ENCODE assay signal across 9 cellular contexts in the genomic region with DNA sequence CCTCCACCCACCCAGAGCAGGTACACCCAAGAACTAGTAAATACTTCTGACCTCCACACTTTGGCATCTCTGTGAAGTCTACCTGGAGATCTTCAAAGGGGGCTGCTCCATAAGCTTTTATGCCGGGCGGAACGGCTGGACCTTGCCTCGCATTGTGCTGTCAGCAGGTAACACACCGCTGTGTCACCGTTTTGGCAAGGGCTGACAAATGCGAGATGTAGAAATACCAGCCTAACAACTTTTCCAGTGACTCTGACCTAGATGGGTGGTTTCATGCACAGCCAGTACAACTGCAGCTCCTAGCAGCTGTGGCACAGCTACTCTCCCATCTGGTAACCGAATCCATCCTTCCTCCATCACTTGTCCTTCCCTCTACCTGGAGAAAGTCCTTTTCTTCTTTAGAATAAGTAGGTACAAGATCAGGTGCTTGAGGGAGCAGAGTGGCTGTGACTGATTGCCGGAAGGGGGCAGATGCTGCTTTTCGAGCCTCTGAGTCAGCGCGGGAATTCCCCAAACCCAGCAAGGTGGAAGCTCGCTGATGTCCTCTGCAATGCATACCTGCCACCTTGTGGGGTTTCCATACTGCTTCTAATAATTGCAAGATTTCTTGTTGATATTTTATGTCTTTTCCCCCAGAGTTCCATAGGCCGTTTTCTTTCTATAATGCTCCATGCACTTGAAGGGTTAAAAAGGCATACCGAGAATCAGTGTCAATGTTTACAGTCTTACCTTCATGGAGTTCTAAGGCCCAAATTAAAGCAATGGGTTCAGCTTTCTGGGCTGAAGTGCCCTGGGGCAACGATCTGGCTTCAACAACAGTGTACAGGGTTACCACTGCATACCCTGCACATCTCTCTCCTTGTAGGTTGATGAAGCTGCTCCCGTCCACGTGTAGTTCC. TPM values are rescaled to one million over a fixed set of nuclear protein-coding genes. Genes with fewer than 3 reads are reported as not detected.
A peak's percentile ranks its signal among the peaks of the same experiment; 100 is the strongest.
DNase-seq lines count a peak whose midpoint lies in the region; ATAC-seq and TF ChIP-seq lines count a peak whose summit lies in the region.
"Not testable (repeated sequence)": the region's sequence is repeated elsewhere in the genome, so short reads cannot be mapped to it uniquely, and the experiment has no call there.
"Had no signal": no experiment of that assay in that cellular context is flagged by ENCODE, and none has a peak within 500 bp of the region (broad histone marks: within the 10 kb centered on the region; RNA-seq: fewer than 3 reads in every experiment).

No MANE protein-coding gene starts in this region.

- H3K36me3 ChIP-seq in kidney epithelial cell (ENCODE audit: control insufficient read depth, insufficient read depth, low read length): not testable (repeated sequence)

- not testable (repeated sequence) for H3K27me3 ChIP-seq in kidney epithelial cell (ENCODE audit: control insufficient read depth, insufficient read depth, low read length)

- not testable (repeated sequence) for H3K4me3 Mint-ChIP-seq in activated CD4-positive, alpha-beta memory T cell treated with anti-CD3 and anti-CD28 coated beads, Interleukin-2, amount 10 ng/mL, durations not matched to agents 7 days and 5 days; activated naive CD4-positive, alpha-beta T cell treated with anti-CD3 and anti-CD28 coated beads, Interleukin-2, amount 10 ng/mL, durations not matched to agents 7 days and 5 days
- H3K4me3 Mint-ChIP-seq in stimulated activated memory B cell treated with anti-CD40 and anti-IgM and Interleukin-4, amounts not matched to agents 10 μg/mL and 1 μg/mL and 100 μg/mL, for 72 hours: peak overlapping the region; percentile 28

- not testable (repeated sequence) for H3K36me3 Mint-ChIP-seq in activated CD4-positive, alpha-beta memory T cell treated with anti-CD3 and anti-CD28 coated beads, Interleukin-2, amount 10 ng/mL, durations not matched to agents 7 days and 5 days (ENCODE audit: low read depth); activated naive CD4-positive, alpha-beta T cell treated with anti-CD3 and anti-CD28 coated beads, Interleukin-2, amount 10 ng/mL, durations not matched to agents 7 days and 5 days; stimulated activated memory B cell treated with anti-CD40 and anti-IgM and Interleukin-4, amounts not matched to agents 10 μg/mL and 1 μg/mL and 100 μg/mL, for 72 hours

- H3K9me3 Mint-ChIP-seq in activated CD4-positive, alpha-beta memory T cell treated with anti-CD3 and anti-CD28 coated beads, Interleukin-2, amount 10 ng/mL, durations not matched to agents 7 days and 5 days; activated naive CD4-positive, alpha-beta T cell treated with anti-CD3 and anti-CD28 coated beads, Interleukin-2, amount 10 ng/mL, durations not matched to agents 7 days and 5 days; stimulated activated memory B cell treated with anti-CD40 and anti-IgM and Interleukin-4, amounts not matched to agents 10 μg/mL and 1 μg/mL and 100 μg/mL, for 72 hours: not testable (repeated sequence)

- 0 out of 2 replicates have a peak, but pooled peaks have one; percentile 3 for TF ChIP-seq CTCF in LNCaP clone FGC (IDR thresholded peaks at IDR 0.05; ENCODE audit: control insufficient read depth, extremely low read depth, insufficient read depth)
- TF ChIP-seq CTCF in RWPE1 (conservative IDR thresholded peaks at IDR 0.05; ENCODE audit: low read depth): peak; percentile 62
- peak; percentile 5 for TF ChIP-seq CTCF in kidney epithelial cell (IDR thresholded peaks at IDR 0.05; ENCODE audit: insufficient read depth, low read length, poor library complexity, severe bottlenecking)

- not testable (repeated sequence) for ATAC-seq in stimulated activated memory B cell treated with anti-CD40 and anti-IgM and Interleukin-4, amounts not matched to agents 10 μg/mL and 1 μg/mL and 100 μg/mL, for 72 hours

- POLR2A ChIA-PET in RWPE1 (lab: Yijun Ruan, JAX; ENCODE audit: low non-redundant PET): not testable (repeated sequence)
- POLR2A ChIA-PET in activated CD4-positive, alpha-beta memory T cell treated with anti-CD3 and anti-CD28 coated beads, Interleukin-2, amount 10 ng/mL, durations not matched to agents 7 days and 5 days (lab: Charles Lee): interaction anchor here (1.3 kb wide), 1 partner anchor 91 kb away, joined by 3 read pairs; no protein-coding TSS in a partner anchor

- H3K27me3 Mint-ChIP-seq in activated CD4-positive, alpha-beta memory T cell treated with anti-CD3 and anti-CD28 coated beads, Interleukin-2, amount 10 ng/mL, durations not matched to agents 7 days and 5 days; stimulated activated memory B cell treated with anti-CD40 and anti-IgM and Interleukin-4, amounts not matched to agents 10 μg/mL and 1 μg/mL and 100 μg/mL, for 72 hours: not testable (repeated sequence)
- H3K27me3 Mint-ChIP-seq in activated naive CD4-positive, alpha-beta T cell treated with anti-CD3 and anti-CD28 coated beads, Interleukin-2, amount 10 ng/mL, durations not matched to agents 7 days and 5 days: peaks cover 44% of the 10 kb centered on the region

- H3K27ac ChIP-seq in RWPE1: not testable (repeated sequence)

- H3K27ac Mint-ChIP-seq in activated CD4-positive, alpha-beta memory T cell treated with anti-CD3 and anti-CD28 coated beads, Interleukin-2, amount 10 ng/mL, durations not matched to agents 7 days and 5 days; activated naive CD4-positive, alpha-beta T cell treated with anti-CD3 and anti-CD28 coated beads, Interleukin-2, amount 10 ng/mL, durations not matched to agents 7 days and 5 days: not testable (repeated sequence)
- H3K27ac Mint-ChIP-seq in stimulated activated memory B cell treated with anti-CD40 and anti-IgM and Interleukin-4, amounts not matched to agents 10 μg/mL and 1 μg/mL and 100 μg/mL, for 72 hours: peak overlapping the region; percentile 97

- H3K4me1 Mint-ChIP-seq in activated CD4-positive, alpha-beta memory T cell treated with anti-CD3 and anti-CD28 coated beads, Interleukin-2, amount 10 ng/mL, durations not matched to agents 7 days and 5 days: peaks cover 30% of the 10 kb centered on the region
- H3K4me1 Mint-ChIP-seq in activated naive CD4-positive, alpha-beta T cell treated with anti-CD3 and anti-CD28 coated beads, Interleukin-2, amount 10 ng/mL, durations not matched to agents 7 days and 5 days: peaks cover 21% of the 10 kb centered on the region
- peaks cover 44% of the 10 kb centered on the region for H3K4me1 Mint-ChIP-seq in stimulated activated memory B cell treated with anti-CD40 and anti-IgM and Interleukin-4, amounts not matched to agents 10 μg/mL and 1 μg/mL and 100 μg/mL, for 72 hours

- DNase-seq in DMS53 (lab: John Stamatoyannopoulos, UW) (peak; percentile 97), LNCaP clone FGC (ENCODE audit: low read depth) (peak; percentile 88)
- not testable (repeated sequence) for DNase-seq in RWPE1 (ENCODE audit: low spot score); kidney epithelial cell (ENCODE audit: low read depth)
- DNase-seq in activated CD4-positive, alpha-beta memory T cell treated with anti-CD3 and anti-CD28 coated beads, Interleukin-2, amount 10 ng/mL, durations not matched to agents 7 days and 5 days: peak; percentile 67
- DNase-seq in activated naive CD4-positive, alpha-beta T cell treated with anti-CD3 and anti-CD28 coated beads, Interleukin-2, amount 10 ng/mL, durations not matched to agents 7 days and 5 days: peak; percentile 65
- peak; percentile 39 to 51 (median 42) for DNase-seq in stimulated activated CD4-positive, alpha-beta T cell treated with anti-CD3 and anti-CD28 coated beads, Interleukin-12 subunit alpha, Interleukin-12 subunit beta, amount 100 ng/mL, for 48 hours (ENCODE audit: low read depth in 2 of 3, low spot score in 1 of 3)

- CTCF ChIA-PET in RWPE1 (lab: Yijun Ruan, JAX): interaction anchor here (0.6 to 3.4 kb wide), 11 partner anchors 10 to 249 kb away, joined by 3 to 35 read pairs (median 4); partner anchors contain the start of gene TAMALIN
- CTCF ChIA-PET in activated CD4-positive, alpha-beta memory T cell treated with anti-CD3 and anti-CD28 coated beads, Interleukin-2, amount 10 ng/mL, durations not matched to agents 7 days and 5 days (lab: Charles Lee): interaction anchor here (0.7 to 11.0 kb wide), 4 partner anchors 26 to 146 kb away, joined by 3 to 154 read pairs (median 4); partner anchors contain the start of gene ATG101
- CTCF ChIA-PET in activated naive CD4-positive, alpha-beta T cell treated with anti-CD3 and anti-CD28 coated beads, Interleukin-2, amount 10 ng/mL, durations not matched to agents 7 days and 5 days (lab: Charles Lee): interaction anchor here (0.7 to 5.3 kb wide), 10 partner anchors 9 to 123 kb away, joined by 3 to 92 read pairs (median 4); no protein-coding TSS in a partner anchor

- peak overlapping the region; percentile 39 for H3K4me3 ChIP-seq in LNCaP clone FGC (ENCODE audit: low read depth, low read length)
- H3K4me3 ChIP-seq in kidney epithelial cell (ENCODE audit: low read depth, low read length): not testable (repeated sequence)

RNA-seq across cellular contexts. Expression of gene SMIM41, which starts 37.0 kb away (rescaled TPM):
- not detected for total RNA-seq in activated CD4-positive, alpha-beta memory T cell treated with anti-CD3 and anti-CD28 coated beads, Interleukin-2, amount 10 ng/mL, durations not matched to agents 7 days and 5 days
- total RNA-seq in kidney epithelial cell: 0.34 TPM in 1 of 2 replicates, not detected in the other
- total RNA-seq: cardiac septum had no signal

RNA-seq across cellular contexts. Expression of gene ATG101, which starts 46.7 kb away (rescaled TPM):
- total RNA-seq in activated CD4-positive, alpha-beta memory T cell treated with anti-CD3 and anti-CD28 coated beads, Interleukin-2, amount 10 ng/mL, durations not matched to agents 7 days and 5 days: 10 to 100 TPM; 30.5 to 30.8 TPM
- total RNA-seq in kidney epithelial cell: 77.8 and 83.1 TPM in 2 replicates

Comparison
In these comparisons a context has a peak if more than half of its experiments do, and no peak if none do; other contexts are left out.
1. CTCF ChIP-seq: peak in every context shown above with its lines; median percentile 62 in RWPE1; 5 in kidney epithelial cell; 3 in LNCaP clone FGC.